In genomic region chr2:223069465-223069864, GRCh38 we compare ENCODE assay signal across 8 cellular contexts. TPM values are rescaled to one million over a fixed set of nuclear protein-coding genes. Genes with fewer than 3 reads are reported as not detected.
"Had no signal": no experiment of that assay in that cellular context is flagged by ENCODE, and none has a peak within 500 bp of the region (broad histone marks: within the 10 kb centered on the region; RNA-seq: fewer than 3 reads in every experiment).

No MANE protein-coding gene starts in this region.

- H3K27ac Mint-ChIP-seq: IgD-negative memory B cell had no signal

- ATAC-seq: HepG2 had no signal

- H3K36me3 Mint-ChIP-seq: IgD-negative memory B cell had no signal

- FAIRE-seq: HepG2, HTR-8/SVneo had no signal

- DNase-seq: IMR-90, KBM-7 had no signal

- H3K27ac ChIP-seq: HL-60 had no signal

RNA-seq across cellular contexts. Expression of gene KCNE4, which starts 17.5 kb away (rescaled TPM):
- total RNA-seq: HepG2, HT-29, HT1080 had no signal
- polyA plus RNA-seq: HepG2, IgD-negative memory B cell had no signal
